ENCODE assay signal across 8 cellular contexts in the genomic region with DNA sequence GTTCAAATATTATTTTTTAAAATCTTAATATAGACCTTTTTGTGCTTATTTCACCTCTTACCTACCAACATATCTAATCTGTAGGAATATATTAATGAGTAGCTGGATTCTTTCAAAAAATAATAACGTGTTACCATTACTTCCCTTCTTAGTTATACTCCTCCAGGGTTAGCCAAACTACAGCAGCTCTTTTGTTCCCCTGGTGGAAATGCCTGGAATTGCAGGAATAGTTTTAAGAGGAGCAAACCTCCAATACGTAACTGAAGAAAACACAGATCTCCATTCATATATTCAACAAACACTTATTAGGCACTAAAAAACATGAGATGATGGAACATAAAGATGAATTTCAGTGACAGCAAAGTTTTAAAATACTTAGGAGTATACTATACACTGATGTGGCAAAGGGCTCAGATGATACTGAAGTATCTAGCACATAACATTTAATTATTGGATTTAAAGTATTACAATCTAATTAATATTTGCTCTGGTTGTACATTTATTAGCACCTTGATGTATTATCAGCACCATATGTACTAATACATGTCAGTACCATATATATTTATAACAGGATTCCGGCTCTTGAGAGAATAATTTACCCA.
DNase-seq lines count a peak whose midpoint lies in the region; ATAC-seq and TF ChIP-seq lines count a peak whose summit lies in the region.

No MANE protein-coding gene starts in this region.

- no peak overlapping the region for H3K4me3 ChIP-seq in LNCaP clone FGC (ENCODE audit: low read depth, low read length)
- no peak overlapping the region for H3K4me3 ChIP-seq in brain microvascular endothelial cell (ENCODE audit: low read depth, low read length)
- no peak overlapping the region for H3K4me3 ChIP-seq in smooth muscle cell

- no peaks in the 10 kb centered on the region for H3K4me1 Mint-ChIP-seq in activated naive CD4-positive, alpha-beta T cell treated with anti-CD3 and anti-CD28 coated beads for 36 hours (ENCODE audit: low read depth)
- H3K4me1 Mint-ChIP-seq in T-cell = no peaks in the 10 kb centered on the region

- peak; percentile 5 for DNase-seq in activated naive CD4-positive, alpha-beta T cell treated with anti-CD3 and anti-CD28 coated beads for 36 hours
- DNase-seq in activated naive CD4-positive, alpha-beta T cell treated with Interleukin-2 at 50 U/mL for 16 hours = no peak
- DNase-seq in LNCaP clone FGC (ENCODE audit: low read depth) = no peak
- peak; percentile 22 for DNase-seq in brain microvascular endothelial cell
- DNase-seq in smooth muscle cell (lab: John Stamatoyannopoulos, UW; ENCODE audit: unreplicated experiment) = no peak
- DNase-seq in AG20443 (ENCODE audit: low spot score) = no peak
- DNase-seq in T-cell = no peak
- no peak for DNase-seq in HPDE6-E6E7 (ENCODE audit: extremely low spot score)

- H3F3A ChIP-seq in smooth muscle cell (ENCODE audit: low read depth) = no peaks in the 10 kb centered on the region

- H3K4me3 Mint-ChIP-seq in activated naive CD4-positive, alpha-beta T cell treated with anti-CD3 and anti-CD28 coated beads for 36 hours = no peak overlapping the region
- no peak overlapping the region for H3K4me3 Mint-ChIP-seq in T-cell

- in situ Hi-C loops in brain microvascular endothelial cell (cut with HindIII; ENCODE audit: low pct_ligation_motif_present, low sequenced_read_pairs) = no loop called here

- H3K27me3 Mint-ChIP-seq in activated naive CD4-positive, alpha-beta T cell treated with anti-CD3 and anti-CD28 coated beads for 36 hours (ENCODE audit: low read depth) = no peaks in the 10 kb centered on the region
- no peaks in the 10 kb centered on the region for H3K27me3 Mint-ChIP-seq in T-cell

- H3K27me3 ChIP-seq in brain microvascular endothelial cell (replicated peaks) (no peaks in the 10 kb centered on the region), smooth muscle cell (ENCODE audit: low read depth) (no peaks in the 10 kb centered on the region)

- CTCF ChIA-PET in activated naive CD4-positive, alpha-beta T cell treated with anti-CD3 and anti-CD28 coated beads for 36 hours (lab: Charles Lee) = interaction anchor here (0.7 kb wide), 1 partner anchor 960 kb away, joined by 3 read pairs; no protein-coding TSS in a partner anchor
- CTCF ChIA-PET in T-cell (lab: Charles Lee) = no interaction called here

- H3K4me2 ChIP-seq in smooth muscle cell = no peak overlapping the region

- H3K27ac ChIP-seq in brain microvascular endothelial cell = no peak overlapping the region
- no peak overlapping the region for H3K27ac ChIP-seq in smooth muscle cell (ENCODE audit: low read depth)

- TF ChIP-seq CTCF in LNCaP clone FGC (IDR thresholded peaks at IDR 0.05; ENCODE audit: control insufficient read depth, extremely low read depth, insufficient read depth) (peak; percentile 53), brain microvascular endothelial cell (IDR thresholded peaks at IDR 0.05; ENCODE audit: low read depth, low read length, missing control alignments) (peak; percentile 59), smooth muscle cell (IDR thresholded peaks at IDR 0.05; ENCODE audit: borderline replicate concordance, insufficient read depth, poor library complexity, severe bottlenecking) (peak; percentile 47)

- 72% methylated on average over 3 of the region's 3 CpGs for WGBS in smooth muscle cell (ENCODE audit: low lambda C conversion rate)

- no peak overlapping the region for H3K9ac ChIP-seq in smooth muscle cell (ENCODE audit: low read depth)

- H3K4me1 ChIP-seq in smooth muscle cell (ENCODE audit: low read depth) = no peaks in the 10 kb centered on the region

- H3K9me3 Mint-ChIP-seq in activated naive CD4-positive, alpha-beta T cell treated with anti-CD3 and anti-CD28 coated beads for 36 hours = no peaks in the 10 kb centered on the region
- peaks cover 0 to 3% (median 3%) of the 10 kb centered on the region in 3 donors for H3K9me3 Mint-ChIP-seq in T-cell

- intact Hi-C loops in activated naive CD4-positive, alpha-beta T cell treated with anti-CD3 and anti-CD28 coated beads for 36 hours (cut with micrococcal nuclease) = no loop called here

- H3K36me3 ChIP-seq in brain microvascular endothelial cell (replicated peaks) (no peaks in the 10 kb centered on the region), smooth muscle cell (ENCODE audit: low read depth) (no peaks in the 10 kb centered on the region)

- H3K27ac Mint-ChIP-seq in activated naive CD4-positive, alpha-beta T cell treated with anti-CD3 and anti-CD28 coated beads for 36 hours = no peak overlapping the region
- H3K27ac Mint-ChIP-seq in T-cell = no peak overlapping the region

- no peaks in the 10 kb centered on the region for H3K36me3 Mint-ChIP-seq in activated naive CD4-positive, alpha-beta T cell treated with anti-CD3 and anti-CD28 coated beads for 36 hours (ENCODE audit: low read depth)
- no peaks in the 10 kb centered on the region for H3K36me3 Mint-ChIP-seq in T-cell

- no peaks in the 10 kb centered on the region for H3K79me2 ChIP-seq in smooth muscle cell (ENCODE audit: low read depth)

- no peak overlapping the region for H2AFZ ChIP-seq in smooth muscle cell (ENCODE audit: low read depth)

- H3K9me3 ChIP-seq in smooth muscle cell (replicated peaks; ENCODE audit: low read depth) = no peaks in the 10 kb centered on the region

- ATAC-seq in T-cell (replicated peaks in 1 of 4) = no peak

- POLR2A ChIA-PET in T-cell (lab: Charles Lee) = no interaction called here

- no peaks in the 10 kb centered on the region for H4K20me1 ChIP-seq in smooth muscle cell (ENCODE audit: low read depth)

Comparison
In these comparisons a context has a peak if more than half of its experiments do, and no peak if none do; other contexts are left out.
1. DNase-seq: peak in activated naive CD4-positive, alpha-beta T cell treated with anti-CD3 and anti-CD28 coated beads for 36 hours (single experiment) and brain microvascular endothelial cell (single experiment); none in activated naive CD4-positive, alpha-beta T cell treated with Interleukin-2 at 50 U/mL for 16 hours (single experiment), LNCaP clone FGC (single experiment), smooth muscle cell (single experiment), AG20443 (single experiment), T-cell (0 of 34) and HPDE6-E6E7 (single experiment).
2. Peak in every context shown above with its lines, with median percentiles within 50 percentile points of each other: CTCF ChIP-seq.